ENCODE assay signal across 1 cellular context in the genomic region with DNA sequence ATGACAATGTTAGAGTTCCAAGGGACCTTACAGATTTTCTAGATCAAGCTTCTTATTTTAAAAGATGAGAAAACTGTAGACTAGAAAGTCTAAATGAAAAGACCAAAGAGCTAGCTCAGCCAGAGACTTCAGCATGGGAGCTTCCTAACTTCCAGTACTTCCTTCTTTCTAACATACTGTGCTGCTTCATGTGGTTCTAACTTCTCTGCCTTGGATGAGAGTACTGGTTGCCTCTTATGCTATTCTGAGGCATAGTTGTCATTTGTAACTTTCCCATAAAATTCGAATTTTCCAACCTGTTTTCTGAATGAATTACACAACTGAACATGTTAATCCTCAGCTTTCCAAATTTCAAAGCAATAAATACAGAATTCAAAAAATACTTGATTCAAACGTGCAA.
TF ChIP-seq lines count a peak whose summit lies in the region.

No MANE protein-coding gene starts in this region.

TF ChIP-seq in WTC11, 78 proteins besides CTCF, POLR2A, EP300 and RAD21 (continued from another document):
- TF ChIP-seq AFF4 (CRISPR knock-in tag; IDR thresholded peaks at IDR 0.05; ENCODE audit: borderline replicate concordance), result no peak
- no peak for TF ChIP-seq RORB (CRISPR knock-in tag; IDR thresholded peaks at IDR 0.05)
- TF ChIP-seq, protein P1, sequence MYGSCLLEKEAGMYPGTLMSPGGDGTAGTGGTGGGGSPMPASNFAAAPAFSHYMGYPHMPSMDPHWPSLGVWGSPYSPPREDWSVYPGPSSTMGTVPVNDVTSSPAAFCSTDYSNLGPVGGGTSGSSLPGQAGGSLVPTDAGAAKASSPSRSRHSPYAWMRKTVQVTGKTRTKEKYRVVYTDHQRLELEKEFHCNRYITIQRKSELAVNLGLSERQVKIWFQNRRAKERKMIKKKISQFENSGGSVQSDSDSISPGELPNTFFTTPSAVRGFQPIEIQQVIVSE (CRISPR knock-in tag; IDR thresholded peaks at IDR 0.05; ENCODE audit: borderline replicate concordance), result no peak
- no peak for TF ChIP-seq FOXP1 (CRISPR knock-in tag; IDR thresholded peaks at IDR 0.05; ENCODE audit: borderline replicate concordance)
